Comparison of ENCODE assay signal across 10 cellular contexts in the genomic region with DNA sequence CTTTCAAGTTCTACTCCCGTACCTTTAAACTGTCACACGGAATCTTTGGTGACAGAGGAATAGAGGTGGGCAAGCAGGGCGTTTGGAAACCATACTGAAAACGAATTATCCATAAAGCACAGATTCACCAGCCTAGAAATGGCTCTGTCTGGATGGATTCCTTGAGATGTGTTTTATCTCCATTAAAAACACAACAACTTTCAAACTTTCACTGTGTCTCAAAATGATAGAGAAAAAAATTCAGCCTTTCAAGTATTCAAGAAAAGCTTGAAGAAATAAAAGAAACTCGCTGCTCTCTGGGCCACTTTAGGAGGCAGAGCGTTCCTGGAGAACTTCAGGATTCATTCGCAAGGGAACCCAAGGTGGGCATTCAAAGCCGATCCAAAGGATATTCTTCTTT. TPM values are rescaled to one million over a fixed set of nuclear protein-coding genes. Genes with fewer than 3 reads are reported as not detected.
DNase-seq lines count a peak whose midpoint lies in the region; ATAC-seq, FAIRE-seq and TF ChIP-seq lines count a peak whose summit lies in the region.
"Had no signal": no experiment of that assay in that cellular context is flagged by ENCODE, and none has a peak within 500 bp of the region (broad histone marks: within the 10 kb centered on the region; RNA-seq: fewer than 3 reads in every experiment).

No MANE protein-coding gene starts in this region.

- H3K4me2 ChIP-seq in GM12878 (ENCODE audit: control insufficient read depth, insufficient read depth) = 0 out of 2 replicates have a peak overlapping the region, but pooled peaks have one; percentile 9

- TF ChIP-seq EP300 in GM12878 (IDR thresholded peaks at IDR 0.05; ENCODE audit: borderline replicate concordance in 1 of 2, control insufficient read depth in 1 of 2, low read depth in 2 of 2, low read length in 2 of 2) = no peak

- TF ChIP-seq CTCF in cardiac muscle cell (IDR thresholded peaks at IDR 0.05; ENCODE audit: low read depth, low read length) = no peak
- TF ChIP-seq CTCF in GM12878 (IDR thresholded peaks at IDR 0.05 in 2 of 3, conservative IDR thresholded peaks at IDR 0.05 in 1 of 3; ENCODE audit: control insufficient read depth in 2 of 3, extremely low read depth in 1 of 3, insufficient read depth in 1 of 3, low read depth in 3 of 3, low read length in 3 of 3) = no peak

- no peaks in the 10 kb centered on the region for H3K9me3 ChIP-seq in cardiac muscle cell (ENCODE audit: low read depth)
- H3K9me3 ChIP-seq in GM12878 (replicated peaks; ENCODE audit: control insufficient read depth, insufficient read depth, low read length) = no peaks in the 10 kb centered on the region
- no peaks in the 10 kb centered on the region for H3K9me3 ChIP-seq in muscle layer of duodenum (ENCODE audit: control insufficient read depth in 1 of 2, low read length in 2 of 2)
- no peaks in the 10 kb centered on the region for H3K9me3 ChIP-seq in subcutaneous abdominal adipose tissue (ENCODE audit: control insufficient read depth in 5 of 5, low read length in 5 of 5)
- H3K9me3 ChIP-seq: left lung, vagina had no signal

- H2AFZ ChIP-seq in GM12878 (ENCODE audit: control insufficient read depth, low read depth, low read length) = no peak overlapping the region

- H3K4me1 ChIP-seq in cardiac muscle cell (ENCODE audit: low read depth) = no peaks in the 10 kb centered on the region
- no peaks in the 10 kb centered on the region for H3K4me1 ChIP-seq in GM12878 (ENCODE audit: control insufficient read depth, insufficient read depth, low read length)
- H3K4me1 ChIP-seq in muscle layer of duodenum (ENCODE audit: control insufficient read depth in 1 of 2, insufficient read depth in 2 of 2, low read length in 2 of 2) = no peaks in the 10 kb centered on the region
- peaks cover 0 to 7% (median 3%) of the 10 kb centered on the region in 5 donors for H3K4me1 ChIP-seq in subcutaneous abdominal adipose tissue (ENCODE audit: control insufficient read depth in 5 of 5, insufficient read depth in 5 of 5, low read length in 5 of 5)

- DNase-seq in cardiac muscle cell (ENCODE audit: low read depth in 1 of 2, low spot score in 1 of 2) (no peak), cardiac septum (ENCODE audit: low spot score) (no peak), GM12878 (ENCODE audit: low read depth, low spot score) (no peak), frontal cortex (ENCODE audit: low spot score in 2 of 2) (no peak)
- DNase-seq in activated CD4-positive, CD25-positive, alpha-beta regulatory T cell (lab: John Stamatoyannopoulos, UW) = no peak

- BruUV-seq in GM12878 (replicated peaks; lab: Mats Ljungman, UMichigan) = no TSS peak

- no peaks in the 10 kb centered on the region for H4K20me1 ChIP-seq in GM12878 (ENCODE audit: control insufficient read depth, insufficient read depth)

- no peaks in the 10 kb centered on the region for H3K36me3 ChIP-seq in cardiac muscle cell
- H3K36me3 ChIP-seq in GM12878 (ENCODE audit: control insufficient read depth in 2 of 2, insufficient read depth in 2 of 2, low read length in 1 of 2) = no peaks in the 10 kb centered on the region
- H3K36me3 ChIP-seq in muscle layer of duodenum (ENCODE audit: control insufficient read depth in 1 of 2, insufficient read depth in 2 of 2, low read length in 2 of 2) = no peaks in the 10 kb centered on the region
- no peaks in the 10 kb centered on the region for H3K36me3 ChIP-seq in subcutaneous abdominal adipose tissue (ENCODE audit: control insufficient read depth in 5 of 5, insufficient read depth in 5 of 5, low read length in 5 of 5)
- H3K36me3 ChIP-seq: left lung, vagina had no signal

- intact Hi-C loops in cardiac septum (cut with DNase I) (no loop called here), GM12878 (cut with micrococcal nuclease; ENCODE audit: unreplicated experiment) (no loop called here)

- WGBS in GM12878 (ENCODE audit: insufficient coverage, insufficient replicate concordance, low lambda C conversion rate, missing lambda C conversion rate) = 61% methylated on average over 8 of the region's 8 CpGs

- H3K9ac ChIP-seq in GM12878 (ENCODE audit: control insufficient read depth, insufficient read depth, low read length) (no peak overlapping the region), subcutaneous abdominal adipose tissue (ENCODE audit: low read length in 5 of 5) (no peak overlapping the region)

- no peak for TF ChIP-seq POLR2A in GM12878 (IDR thresholded peaks at IDR 0.05; ENCODE audit: low read depth, low read length)

- ATAC-seq in GM12878 (no peak), HG03196 (IDR thresholded peaks at IDR 0.05; ENCODE audit: unreplicated experiment) (no peak)

- POLR2A ChIA-PET in GM12878 (lab: Charles Lee) = no interaction called here

- peaks cover 59% of the 10 kb centered on the region for H3K27me3 ChIP-seq in cardiac muscle cell
- peaks cover 5% of the 10 kb centered on the region in 2 experiments for H3K27me3 ChIP-seq in GM12878 (replicated peaks in 1 of 2; ENCODE audit: control insufficient read depth in 2 of 2, insufficient read depth in 2 of 2, low read length in 1 of 2)
- peaks cover 35% of the 10 kb centered on the region for H3K27me3 ChIP-seq in muscle layer of duodenum (ENCODE audit: low read depth, low read length)
- peaks cover 26 to 40% (median 34%) of the 10 kb centered on the region in 5 donors for H3K27me3 ChIP-seq in subcutaneous abdominal adipose tissue (ENCODE audit: control insufficient read depth in 5 of 5, insufficient read depth in 4 of 5, low read length in 5 of 5)
- H3K27me3 ChIP-seq: vagina had no signal

- no peak for TF ChIP-seq RAD21 in GM12878 (IDR thresholded peaks at IDR 0.05; ENCODE audit: insufficient read depth, low read depth, low read length)

- no peaks in the 10 kb centered on the region for H3K79me2 ChIP-seq in GM12878 (ENCODE audit: control insufficient read depth, insufficient read depth, low read length)

- SMC1A ChIA-PET in GM12878 (lab: Charles Lee; ENCODE audit: uncharacterized antibody, unreplicated experiment) = interaction anchor here (0.5 kb wide), 1 partner anchor 12 kb away, joined by 3 read pairs; no protein-coding TSS in a partner anchor

- RAD21 ChIA-PET in GM12878 (lab: Charles Lee; ENCODE audit: unreplicated experiment) = no interaction called here

- FAIRE-seq in GM12878 (lab: Jason Lieb, UNC) (no peak), frontal cortex (lab: Jason Lieb, UNC) (no peak)

- in situ Hi-C loops in GM12878 (cut with MboI) = no loop called here

- H3K27ac ChIP-seq in cardiac muscle cell = no peak overlapping the region
- H3K27ac ChIP-seq in GM12878 (ENCODE audit: control insufficient read depth, insufficient read depth) = no peak overlapping the region
- H3K27ac ChIP-seq in muscle layer of duodenum (ENCODE audit: low read length) = no peak overlapping the region
- H3K27ac ChIP-seq in subcutaneous abdominal adipose tissue (ENCODE audit: low read depth, low read length) = no peak overlapping the region
- H3K27ac ChIP-seq: left lung, vagina had no signal

- H3K4me3 ChIP-seq in cardiac muscle cell (peak overlapping the region; percentile 40), GM12878 (no peak overlapping the region), muscle layer of duodenum (ENCODE audit: low read depth in 1 of 2, low read length in 2 of 2) (peak overlapping the region; percentile 37 to 45), subcutaneous abdominal adipose tissue (ENCODE audit: low read depth in 1 of 5, low read length in 5 of 5) (peak overlapping the region in 4 of 5 donors; percentile 25 to 55 (median 47))
- H3K4me3 ChIP-seq: left lung, vagina had no signal

- CTCF ChIA-PET in GM12878 (lab: Yijun Ruan, JAX) = no interaction called here

TF ChIP-seq in GM12878, 131 proteins besides CTCF, POLR2A, EP300 and RAD21 (continues in another document):
- TF ChIP-seq RCOR1 (conservative IDR thresholded peaks at IDR 0.05; ENCODE audit: low read depth, low read length) = no peak

RNA-seq across cellular contexts. Expression of a gene that starts 0.6 kb away (rescaled TPM):
- 25.6 and 27.2 TPM in 2 replicates for total RNA-seq in cardiac muscle cell
- 34.4 and 35.7 TPM in 2 replicates for polyA plus RNA-seq in cardiac muscle cell
- 464 TPM for total RNA-seq in cardiac septum
- 1.2 and 1.5 TPM in 2 replicates for total RNA-seq in GM12878 (2013; cell fraction: nucleolus; rRNA removed)
- total RNA-seq in GM12878 (2014; rRNA removed) = 0.33 and 0.51 TPM in 2 replicates
- total RNA-seq in GM12878 (2014; rRNA removed; fragmentation: Illumina TruSeq; extraction: Trizol) = 0.31 and 0.92 TPM in 2 replicates
- 1.0 and 1.1 TPM in 2 replicates for total RNA-seq in GM12878 (2021)
- polyA plus RNA-seq in GM12878 (2011; ENCODE audit: low read depth) = 1.0 TPM
- polyA plus RNA-seq in GM12878 (2011; rRNA removed) = 0.38 and 0.52 TPM in 2 replicates
- polyA plus RNA-seq in GM12878 (2011; cell fraction: cytosol; rRNA removed) = 0.22 and 0.24 TPM in 2 replicates
- polyA plus RNA-seq in GM12878 (2011; cell fraction: nucleus; rRNA removed) = 0.97 and 1.2 TPM in 2 replicates
- 0.58 and 0.65 TPM in 2 replicates for polyA plus RNA-seq in GM12878 (2012)
- polyA plus RNA-seq in GM12878 (2014; fragmentation: Illumina TruSeq; extraction: Trizol) = 0.08 and 1.1 TPM in 2 replicates
- polyA plus RNA-seq in GM12878 (2014; fragmentation: Nextera tagmentation; extraction: Ambion mirVana) = under 1 TPM; 0.40 TPM
- 0.82 and 1.7 TPM in 2 replicates for polyA plus RNA-seq in GM12878 (2014; rRNA removed)
- 1 to 10 TPM in 1 of 2 experiments, under 1 TPM in 1; 0.99 to 1.0 TPM for polyA plus RNA-seq in GM12878 (2016; fragmentation: Nextera tagmentation; extraction: Ambion mirVana)
- 0.41 and 0.51 TPM in 2 replicates for polyA minus RNA-seq in GM12878 (2011; rRNA and poly(A)+ RNA removed)
- polyA minus RNA-seq in GM12878 (2011; cell fraction: cytosol; rRNA and poly(A)+ RNA removed) = not detected in 2 replicates
- polyA minus RNA-seq in GM12878 (2011; cell fraction: nucleus; rRNA and poly(A)+ RNA removed) = 0.12 TPM in 1 of 2 replicates, not detected in the other
- total RNA-seq in frontal cortex = 2.0 TPM

RNA-seq across cellular contexts. Expression of a gene that starts 43.5 kb away (rescaled TPM):
- 9.0 and 16.7 TPM in 2 replicates for total RNA-seq in cardiac muscle cell
- 7.3 and 9.7 TPM in 2 replicates for polyA plus RNA-seq in cardiac muscle cell
- 15.9 TPM for total RNA-seq in cardiac septum
- total RNA-seq in GM12878 (2013; cell fraction: nucleolus; rRNA removed) = 47.7 and 50.7 TPM in 2 replicates
- 8.5 and 11.3 TPM in 2 replicates for total RNA-seq in GM12878 (2014; rRNA removed)
- total RNA-seq in GM12878 (2014; rRNA removed; fragmentation: Illumina TruSeq; extraction: Trizol) = 13.4 and 14.2 TPM in 2 replicates
- total RNA-seq in GM12878 (2021) = 9.0 and 10.0 TPM in 2 replicates
- 4.3 TPM for polyA plus RNA-seq in GM12878 (2011; ENCODE audit: low read depth)
- 18.9 and 29.2 TPM in 2 replicates for polyA plus RNA-seq in GM12878 (2011; rRNA removed)
- polyA plus RNA-seq in GM12878 (2011; cell fraction: cytosol; rRNA removed) = 7.6 and 8.1 TPM in 2 replicates
- polyA plus RNA-seq in GM12878 (2011; cell fraction: nucleus; rRNA removed) = 15.0 and 17.1 TPM in 2 replicates
- 5.7 and 6.4 TPM in 2 replicates for polyA plus RNA-seq in GM12878 (2012)
- polyA plus RNA-seq in GM12878 (2014; fragmentation: Illumina TruSeq; extraction: Trizol) = 12.8 and 18.2 TPM in 2 replicates
- polyA plus RNA-seq in GM12878 (2014; fragmentation: Nextera tagmentation; extraction: Ambion mirVana) = 1 to 10 TPM; 1.8 to 3.1 TPM
- 8.6 and 10.9 TPM in 2 replicates for polyA plus RNA-seq in GM12878 (2014; rRNA removed)
- polyA plus RNA-seq in GM12878 (2016; fragmentation: Nextera tagmentation; extraction: Ambion mirVana) = 1 to 10 TPM; 5.5 to 6.4 TPM
- polyA minus RNA-seq in GM12878 (2011; rRNA and poly(A)+ RNA removed) = 8.5 and 12.6 TPM in 2 replicates
- 4.0 and 5.1 TPM in 2 replicates for polyA minus RNA-seq in GM12878 (2011; cell fraction: cytosol; rRNA and poly(A)+ RNA removed)
- polyA minus RNA-seq in GM12878 (2011; cell fraction: nucleus; rRNA and poly(A)+ RNA removed) = 5.2 and 6.1 TPM in 2 replicates
- total RNA-seq in frontal cortex = 14.7 TPM

Comparison
In these comparisons a context has a peak if more than half of its experiments do, and no peak if none do; other contexts are left out.
1. RNA of a gene that starts 0.6 kb away (total RNA-seq): 464 TPM in cardiac septum (single experiment); 25.6 to 27.2 TPM in cardiac muscle cell, 2.0 TPM in frontal cortex (single experiment) and 0.31 to 1.5 TPM in GM12878; every median in the first group is over 10 times any median in the second.